ENCODE assay signal across 21 cellular contexts in genomic region chr7:141189231-141189630, GRCh38.
"Had no signal": no experiment of that assay in that cellular context is flagged by ENCODE, and none has a peak within 500 bp of the region (broad histone marks: within the 10 kb centered on the region; RNA-seq: fewer than 3 reads in every experiment).

No MANE protein-coding gene starts in this region.

- H3K4me3 ChIP-seq: left ventricle myocardium inferior, lung, pancreas, prostate gland, sigmoid colon, smooth muscle cell, tibial nerve, uterus had no signal

- H3K27ac ChIP-seq: left ventricle myocardium inferior, pancreas, prostate gland, sigmoid colon, tibial nerve, uterus had no signal

- H3K4me2 ChIP-seq: smooth muscle cell had no signal

- H3K9me3 ChIP-seq: left ventricle myocardium inferior, pancreas, prostate gland, sigmoid colon, uterus had no signal

- DNase-seq: islet precursor cell; left ventricle myocardium inferior; mesendoderm; naive thymus-derived CD8-positive, alpha-beta T cell; nucleus accumbens; pancreas; posterior cingulate gyrus; retina; right cardiac atrium; sigmoid colon; stimulated activated CD4-positive, alpha-beta T cell treated with anti-CD3 and anti-CD28 coated beads, Interleukin-1b, Interleukin-23, amount 100 ng/mL, for 48 hours; stimulated activated CD4-positive, alpha-beta T cell treated with anti-CD3 and anti-CD28 coated beads, Interleukin-2, amount 100 ng/mL, for 48 hours; stimulated activated CD4-positive, alpha-beta T cell treated with anti-CD3 and anti-CD28 coated beads, Interleukin-4, amount 100 ng/mL, for 4 hours; stimulated activated CD8-positive, alpha-beta memory T cell treated with anti-CD3 and anti-CD28 coated beads, Interleukin-4, amount 100 ng/mL, for 48 hours; stimulated activated naive CD4-positive, alpha-beta T cell treated with Interleukin-2 at 50 U/mL for 16 hours; stimulated activated naive CD8-positive, alpha-beta T cell treated with anti-CD3 and anti-CD28 coated beads, Interleukin-15, amount 100 ng/mL, for 72 hours; uterus had no signal

- H3K36me3 ChIP-seq: left ventricle myocardium inferior, pancreas, prostate gland, sigmoid colon, tibial nerve, uterus had no signal

- H3K4me1 ChIP-seq: left ventricle myocardium inferior, pancreas, prostate gland, sigmoid colon, tibial nerve, uterus had no signal

- H3K27me3 ChIP-seq: pancreas, sigmoid colon, tibial nerve, uterus had no signal
